In genomic region chr5:158212915-158213314, GRCh38 we compare ENCODE assay signal across 16 cellular contexts.
DNase-seq lines count a peak whose midpoint lies in the region; ATAC-seq, FAIRE-seq and TF ChIP-seq lines count a peak whose summit lies in the region.
"Had no signal": no experiment of that assay in that cellular context is flagged by ENCODE, and none has a peak within 500 bp of the region (broad histone marks: within the 10 kb centered on the region; RNA-seq: fewer than 3 reads in every experiment).

No MANE protein-coding gene starts in this region.

- no peaks in the 10 kb centered on the region for H3K9me1 ChIP-seq in K562 (ENCODE audit: control insufficient read depth, insufficient read depth, low read length)

- H3K9ac ChIP-seq in mammary epithelial cell (ENCODE audit: insufficient read depth, low read length) (no peak overlapping the region), K562 (ENCODE audit: insufficient read depth in 1 of 2, low read depth in 2 of 2, low read length in 2 of 2) (no peak overlapping the region)

- peak; percentile 19 for FAIRE-seq in K562 (lab: Jason Lieb, UNC)

- POLR2A ChIA-PET in MCF 10A (lab: Yijun Ruan, JAX) = no interaction called here
- POLR2A ChIA-PET in K562 (lab: Yijun Ruan, JAX) = no interaction called here

- BruUV-seq in MCF 10A (replicated peaks; lab: Mats Ljungman, UMichigan) (no TSS peak), mammary epithelial cell (replicated peaks; lab: Mats Ljungman, UMichigan) (no TSS peak), K562 (replicated peaks; lab: Mats Ljungman, UMichigan) (no TSS peak)

- no peak overlapping the region for H2AFZ ChIP-seq in mammary epithelial cell (ENCODE audit: low read depth, low read length)
- H2AFZ ChIP-seq in K562 (ENCODE audit: low read depth, low read length) = no peak overlapping the region

- no peaks in the 10 kb centered on the region for H3K4me1 Mint-ChIP-seq in MCF 10A (ENCODE audit: insufficient read depth, unreplicated experiment)

- no peak overlapping the region for H3K27ac Mint-ChIP-seq in MCF 10A (ENCODE audit: low read depth, unreplicated experiment)

- no peaks in the 10 kb centered on the region for H3K27me3 Mint-ChIP-seq in MCF 10A (ENCODE audit: insufficient read depth, unreplicated experiment)

- no peak overlapping the region for H3K4me3 ChIP-seq in mammary epithelial cell (replicated peaks in 1 of 3; ENCODE audit: insufficient read depth in 1 of 3, low read depth in 2 of 3, low read length in 3 of 3)
- H3K4me3 ChIP-seq in K562 = no peak overlapping the region
- no peak overlapping the region for H3K4me3 ChIP-seq in body of pancreas

- no peaks in the 10 kb centered on the region for H3K9me3 Mint-ChIP-seq in MCF 10A (ENCODE audit: unreplicated experiment)

- no peak for TF ChIP-seq RAD21 in K562 (CRISPR knock-in tag; conservative IDR thresholded peaks at IDR 0.05 in 1 of 2, IDR thresholded peaks at IDR 0.05 in 1 of 2)

- no peak for TF ChIP-seq CTCF in MCF 10A (IDR thresholded peaks at IDR 0.05; ENCODE audit: unreplicated experiment)
- TF ChIP-seq CTCF in mammary epithelial cell (conservative IDR thresholded peaks at IDR 0.05 in 1 of 2, IDR thresholded peaks at IDR 0.05 in 1 of 2; ENCODE audit: extremely low read depth in 1 of 2, insufficient read depth in 1 of 2, low read depth in 1 of 2, low read length in 2 of 2) = no peak
- TF ChIP-seq CTCF in K562 (IDR thresholded peaks at IDR 0.05 in 2 of 3, conservative IDR thresholded peaks at IDR 0.05 in 1 of 3; ENCODE audit: insufficient read depth in 2 of 3, low read depth in 1 of 3, low read length in 3 of 3) = no peak
- no peak for TF ChIP-seq CTCF in body of pancreas (IDR thresholded peaks at IDR 0.05)

- H3K4me1 ChIP-seq in mammary epithelial cell (ENCODE audit: insufficient read depth, low read length) (no peaks in the 10 kb centered on the region), K562 (replicated peaks in 1 of 2; ENCODE audit: control insufficient read depth in 2 of 2, insufficient read depth in 2 of 2, low read length in 2 of 2) (no peaks in the 10 kb centered on the region), body of pancreas (no peaks in the 10 kb centered on the region)

- H3K4me2 ChIP-seq in mammary epithelial cell (ENCODE audit: insufficient read depth, low read depth, low read length) (no peak overlapping the region), K562 (ENCODE audit: insufficient read depth, low read length) (no peak overlapping the region; the same call in 1 of the 2 replicates)

- CTCF ChIA-PET in MCF 10A (lab: Yijun Ruan, JAX) = interaction anchor here (1.5 kb wide), 1 partner anchor 138 kb away, joined by 5 read pairs; no protein-coding TSS in a partner anchor
- CTCF ChIA-PET in mammary epithelial cell (lab: Charles Lee; ENCODE audit: low non-redundant PET) = no interaction called here
- CTCF ChIA-PET in K562 (lab: Yijun Ruan, JAX; ENCODE audit: low intra/inter-chr PET ratio) = no interaction called here

- dilution Hi-C loops in mammary epithelial cell (cut with HindIII; ENCODE audit: low sequenced_read_pairs) = no loop called here

- TF ChIP-seq POLR2A in K562 (conservative IDR thresholded peaks at IDR 0.05) (no peak), body of pancreas (IDR thresholded peaks at IDR 0.05) (no peak)

- no peak for TF ChIP-seq EP300 in K562 (IDR thresholded peaks at IDR 0.05; ENCODE audit: low read length)

- no peaks in the 10 kb centered on the region for H3K79me2 ChIP-seq in mammary epithelial cell (ENCODE audit: insufficient read depth, low read length)
- H3K79me2 ChIP-seq in K562 (ENCODE audit: control insufficient read depth, insufficient read depth, low read length) = no peaks in the 10 kb centered on the region

- H3K4me3 Mint-ChIP-seq in MCF 10A (ENCODE audit: unreplicated experiment) = no peak overlapping the region

- intact Hi-C loops in MCF 10A (cut with micrococcal nuclease) = no loop called here
- intact Hi-C loops in mammary epithelial cell (cut with micrococcal nuclease) = no loop called here
- intact Hi-C loops in K562 (cut with micrococcal nuclease) = no loop called here
- intact Hi-C loops in body of pancreas (cut with DNase I) = no loop called here
- intact Hi-C loops in sciatic nerve (cut with DNase I) = no loop called here

- H3K27me3 ChIP-seq in mammary epithelial cell (ENCODE audit: insufficient read depth, low read length) (no peaks in the 10 kb centered on the region), K562 (ENCODE audit: control insufficient read depth in 2 of 2, insufficient read depth in 2 of 2, low read length in 2 of 2) (no peaks in the 10 kb centered on the region), body of pancreas (no peaks in the 10 kb centered on the region)
- H3K27me3 ChIP-seq: brain microvascular endothelial cell had no signal

- no peaks in the 10 kb centered on the region for H3K9me3 ChIP-seq in mammary epithelial cell (replicated peaks; ENCODE audit: insufficient read depth, low read length)
- no peaks in the 10 kb centered on the region for H3K9me3 ChIP-seq in K562 (replicated peaks; ENCODE audit: control insufficient read depth, insufficient read depth, low read depth, low read length)
- no peaks in the 10 kb centered on the region for H3K9me3 ChIP-seq in body of pancreas

- ATAC-seq in K562 = peak; percentile 83
- ATAC-seq in body of pancreas = no peak
- ATAC-seq in sciatic nerve = no peak
- ATAC-seq: esophagus mucosa, left cardiac atrium had no signal

- 42% methylated on average over 3 of the region's 3 CpGs for WGBS in mammary epithelial cell (ENCODE audit: low coverage, missing lambda C conversion rate)
- 2% methylated on average over 3 of the region's 3 CpGs for WGBS in K562 (ENCODE audit: insufficient coverage, low coverage, missing lambda C conversion rate)
- WGBS in body of pancreas, 2 donors = 71 to 82% methylated on average over 3 of the region's 3 CpGs

- H3K27ac ChIP-seq in mammary epithelial cell (ENCODE audit: insufficient read depth, low read depth, low read length) (no peak overlapping the region), K562 (ENCODE audit: extremely low read depth, low read depth, low read length) (no peak overlapping the region), body of pancreas (no peak overlapping the region)
- H3K27ac ChIP-seq: brain microvascular endothelial cell had no signal

- H3K36me3 ChIP-seq in mammary epithelial cell (ENCODE audit: insufficient read depth, low read length) = no peaks in the 10 kb centered on the region
- H3K36me3 ChIP-seq in K562 (ENCODE audit: control insufficient read depth, insufficient read depth, low read length) = no peaks in the 10 kb centered on the region
- no peaks in the 10 kb centered on the region for H3K36me3 ChIP-seq in body of pancreas (replicated peaks in 1 of 2; ENCODE audit: insufficient read depth in 1 of 2, low read depth in 2 of 2)
- H3K36me3 ChIP-seq: brain microvascular endothelial cell had no signal

- H3K36me3 Mint-ChIP-seq in MCF 10A (ENCODE audit: insufficient read depth, unreplicated experiment) = no peaks in the 10 kb centered on the region

- peak; percentile 30 for DNase-seq in MCF 10A (ENCODE audit: unreplicated experiment)
- no peak for DNase-seq in mammary epithelial cell
- DNase-seq in MV-4-11 (lab: John Stamatoyannopoulos, UW) = peak; percentile 74
- peak; percentile 9 to 22 (median 16) for DNase-seq in K562 (ENCODE audit: extremely low read depth in 1 of 4, low spot score in 3 of 4)
- DNase-seq in body of pancreas = no peak
- DNase-seq in foreskin melanocyte = no peak
- DNase-seq in stimulated activated CD4-positive, alpha-beta T cell treated with anti-CD3 and anti-CD28 coated beads, Interleukin-1b, Interleukin-23, amount 100 ng/mL, for 48 hours = no peak
- no peak for DNase-seq in sciatic nerve (ENCODE audit: low spot score)
- DNase-seq: activated CD4-positive, alpha-beta T cell treated with anti-CD3 and anti-CD28 coated beads for 48 hours; activated naive CD4-positive, alpha-beta T cell treated with anti-CD3 and anti-CD28 coated beads, Interleukin-2, amount 50 U/mL, for 16 hours; activated T-cell treated with anti-CD3 and anti-CD28 coated beads for 4 hours; brain microvascular endothelial cell; left cardiac atrium; NCI-H2029 treated with DMSO at 0.1 percent for 48 hours; NCI-H748 treated with DMSO at 0.1 percent for 48 hours had no signal

- in situ Hi-C loops in mammary epithelial cell (cut with MboI; ENCODE audit: low sequenced_read_pairs in 2 of 2) = no loop called here
- in situ Hi-C loops in K562 (cut with MboI) = no loop called here

- H4K20me1 ChIP-seq in mammary epithelial cell (ENCODE audit: insufficient read depth, low read length) (no peaks in the 10 kb centered on the region), K562 (replicated peaks; ENCODE audit: control insufficient read depth, insufficient read depth, low read length) (no peaks in the 10 kb centered on the region)

TF ChIP-seq in K562, 482 proteins besides CTCF, POLR2A, EP300 and RAD21 (continues in another document):
- no peak for TF ChIP-seq MTA2 (IDR thresholded peaks at IDR 0.05; ENCODE audit: low read depth)
- no peak for TF ChIP-seq HDAC3 (IDR thresholded peaks at IDR 0.05; ENCODE audit: borderline replicate concordance, partially characterized antibody)
- TF ChIP-seq SRSF7 (optimal IDR thresholded peaks at IDR 0.05; ENCODE audit: low read depth, low read length) = no peak
- no peak for TF ChIP-seq CBX8 (IDR thresholded peaks at IDR 0.05; ENCODE audit: borderline replicate concordance, extremely low read depth, low read depth, low read length, poor library complexity, severe bottlenecking)
- TF ChIP-seq GTF3C2 (IDR thresholded peaks at IDR 0.05; ENCODE audit: borderline replicate concordance, extremely low read depth, insufficient read length) = no peak
- no peak for TF ChIP-seq JUND (IDR thresholded peaks at IDR 0.05; ENCODE audit: borderline replicate concordance, low read depth, low read length)
- TF ChIP-seq JUND (tag; IDR thresholded peaks at IDR 0.05; ENCODE audit: borderline replicate concordance, low read depth, low read length) = no peak

Comparison
In these comparisons a context has a peak if more than half of its experiments do, and no peak if none do; other contexts are left out.
1. DNase-seq: peak in MCF 10A (single experiment), MV-4-11 (single experiment) and K562 (4 of 4); none in mammary epithelial cell (single experiment), body of pancreas (0 of 4), foreskin melanocyte (single experiment), stimulated activated CD4-positive, alpha-beta T cell treated with anti-CD3 and anti-CD28 coated beads, Interleukin-1b, Interleukin-23, amount 100 ng/mL, for 48 hours (single experiment) and sciatic nerve (single experiment).